In genomic region chr17:75849304-75849695, GRCh38 we compare ENCODE assay signal across 14 cellular contexts. TPM values are rescaled to one million over a fixed set of nuclear protein-coding genes. Genes with fewer than 3 reads are reported as not detected.
A peak's percentile ranks its signal among the peaks of the same experiment; 100 is the strongest.
DNase-seq lines count a peak whose midpoint lies in the region; ATAC-seq and TF ChIP-seq lines count a peak whose summit lies in the region.
"Had no signal": no experiment of that assay in that cellular context is flagged by ENCODE, and none has a peak within 500 bp of the region (broad histone marks: within the 10 kb centered on the region; RNA-seq: fewer than 3 reads in every experiment).

No MANE protein-coding gene starts in this region.

- no peaks in the 10 kb centered on the region for H3K27me3 Mint-ChIP-seq in WTC11 (ENCODE audit: low read depth)
- H3K27me3 Mint-ChIP-seq in dendritic cell treated with granulocyte-macrophage colony-stimulating factor and Interleukin-4, amounts not matched to agents 40 ng/mL and 50 ng/mL, for 4 days, result no peaks in the 10 kb centered on the region
- H3K27me3 Mint-ChIP-seq: IgD-negative memory B cell had no signal

- H3K36me3 Mint-ChIP-seq in WTC11, result peaks cover 32% of the 10 kb centered on the region
- peaks cover 92% of the 10 kb centered on the region for H3K36me3 Mint-ChIP-seq in dendritic cell treated with granulocyte-macrophage colony-stimulating factor and Interleukin-4, amounts not matched to agents 40 ng/mL and 50 ng/mL, for 4 days (ENCODE audit: low read depth)

- intact Hi-C loops in dendritic cell treated with granulocyte-macrophage colony-stimulating factor and Interleukin-4, amounts not matched to agents 40 ng/mL and 50 ng/mL, for 4 days (cut with micrococcal nuclease), result no loop called here

- CTCF ChIA-PET in WTC11 (lab: Charles Lee), result interaction anchor here (0.6 to 8.8 kb wide), 5 partner anchors 12 to 66 kb away, joined by 3 to 180 read pairs (median 7); no protein-coding TSS in a partner anchor

- peak overlapping the region; percentile 64; the same call in 1 of the 2 replicates for H3K27ac Mint-ChIP-seq in WTC11
- peak overlapping the region; percentile 90 for H3K27ac Mint-ChIP-seq in dendritic cell treated with granulocyte-macrophage colony-stimulating factor and Interleukin-4, amounts not matched to agents 40 ng/mL and 50 ng/mL, for 4 days
- H3K27ac Mint-ChIP-seq: stimulated activated effector memory CD8-positive, alpha-beta T cell treated with anti-CD3 and anti-CD28 coated beads, Interleukin-12 subunit alpha, Interleukin-12 subunit beta, amount 100 ng/mL, for 72 hours had no signal

- H3K4me3 Mint-ChIP-seq in WTC11, result no peak overlapping the region
- H3K4me3 Mint-ChIP-seq in dendritic cell treated with granulocyte-macrophage colony-stimulating factor and Interleukin-4, amounts not matched to agents 40 ng/mL and 50 ng/mL, for 4 days, result no peak overlapping the region
- H3K4me3 Mint-ChIP-seq: stimulated activated effector memory CD8-positive, alpha-beta T cell treated with anti-CD3 and anti-CD28 coated beads, Interleukin-12 subunit alpha, Interleukin-12 subunit beta, amount 100 ng/mL, for 72 hours had no signal

- H3K27ac ChIP-seq in muscle layer of duodenum (ENCODE audit: low read length) (peak overlapping the region; percentile 31), temporal lobe (ENCODE audit: low read depth, low read length) (peak overlapping the region; percentile 59)

- peaks cover 21% of the 10 kb centered on the region for H3K4me1 Mint-ChIP-seq in WTC11
- peaks cover 67% of the 10 kb centered on the region for H3K4me1 Mint-ChIP-seq in dendritic cell treated with granulocyte-macrophage colony-stimulating factor and Interleukin-4, amounts not matched to agents 40 ng/mL and 50 ng/mL, for 4 days (ENCODE audit: low read depth)

- H3K4me1 ChIP-seq in muscle layer of duodenum (ENCODE audit: control insufficient read depth in 1 of 2, insufficient read depth in 2 of 2, low read length in 2 of 2), result peaks cover 13 to 62% of the 10 kb centered on the region in 2 donors

- no peaks in the 10 kb centered on the region for H3K9me3 Mint-ChIP-seq in WTC11
- H3K9me3 Mint-ChIP-seq in dendritic cell treated with granulocyte-macrophage colony-stimulating factor and Interleukin-4, amounts not matched to agents 40 ng/mL and 50 ng/mL, for 4 days, result no peaks in the 10 kb centered on the region
- H3K9me3 Mint-ChIP-seq: IgD-negative memory B cell; stimulated activated effector memory CD8-positive, alpha-beta T cell treated with anti-CD3 and anti-CD28 coated beads, Interleukin-12 subunit alpha, Interleukin-12 subunit beta, amount 100 ng/mL, for 72 hours had no signal

- no peak for ATAC-seq in WTC11

- no peak for DNase-seq in WTC11 (ENCODE audit: low spot score)
- DNase-seq in NCI-H82 treated with DMSO at 0.1 percent for 48 hours (lab: John Stamatoyannopoulos, UW; ENCODE audit: unreplicated experiment), result no peak
- DNase-seq in NCI-H82 (lab: John Stamatoyannopoulos, UW), result no peak
- no peak for DNase-seq in NCI-H2107 treated with DMSO at 0.1 percent for 48 hours (lab: John Stamatoyannopoulos, UW; ENCODE audit: unreplicated experiment)
- DNase-seq: activated CD4-positive, CD25-positive, alpha-beta regulatory T cell; activated gamma-delta T cell; NCI-H1092 treated with DMSO at 0.1 percent for 48 hours; RPMI8226; T-helper 1 cell had no signal

- H3K36me3 ChIP-seq in muscle layer of duodenum (ENCODE audit: control insufficient read depth in 1 of 2, insufficient read depth in 2 of 2, low read length in 2 of 2), result peaks cover 33 to 58% of the 10 kb centered on the region in 2 donors

- no peak for TF ChIP-seq CTCF in WTC11 (IDR thresholded peaks at IDR 0.05)

- H3K9me3 ChIP-seq in muscle layer of duodenum (ENCODE audit: control insufficient read depth in 1 of 2, low read length in 2 of 2), result no peaks in the 10 kb centered on the region

- POLR2A ChIA-PET in WTC11 (lab: Charles Lee), result interaction anchor here (0.6 kb wide), 1 partner anchor 1395 kb away, joined by 4 read pairs; no protein-coding TSS in a partner anchor

- no peaks in the 10 kb centered on the region for H3K27me3 ChIP-seq in muscle layer of duodenum (ENCODE audit: low read depth, low read length)

- H3K4me3 ChIP-seq in muscle layer of duodenum (ENCODE audit: low read depth in 1 of 2, low read length in 2 of 2), result no peak overlapping the region

TF ChIP-seq in WTC11, 78 proteins besides CTCF, POLR2A, EP300 and RAD21:
- TF ChIP-seq ZNF671 (CRISPR knock-in tag; IDR thresholded peaks at IDR 0.05), result no peak
- TF ChIP-seq TCF7 (CRISPR knock-in tag; IDR thresholded peaks at IDR 0.05; ENCODE audit: low read depth), result no peak
- no peak for TF ChIP-seq MXD4 (CRISPR knock-in tag; IDR thresholded peaks at IDR 0.05; ENCODE audit: borderline replicate concordance)
- TF ChIP-seq, protein P1, sequence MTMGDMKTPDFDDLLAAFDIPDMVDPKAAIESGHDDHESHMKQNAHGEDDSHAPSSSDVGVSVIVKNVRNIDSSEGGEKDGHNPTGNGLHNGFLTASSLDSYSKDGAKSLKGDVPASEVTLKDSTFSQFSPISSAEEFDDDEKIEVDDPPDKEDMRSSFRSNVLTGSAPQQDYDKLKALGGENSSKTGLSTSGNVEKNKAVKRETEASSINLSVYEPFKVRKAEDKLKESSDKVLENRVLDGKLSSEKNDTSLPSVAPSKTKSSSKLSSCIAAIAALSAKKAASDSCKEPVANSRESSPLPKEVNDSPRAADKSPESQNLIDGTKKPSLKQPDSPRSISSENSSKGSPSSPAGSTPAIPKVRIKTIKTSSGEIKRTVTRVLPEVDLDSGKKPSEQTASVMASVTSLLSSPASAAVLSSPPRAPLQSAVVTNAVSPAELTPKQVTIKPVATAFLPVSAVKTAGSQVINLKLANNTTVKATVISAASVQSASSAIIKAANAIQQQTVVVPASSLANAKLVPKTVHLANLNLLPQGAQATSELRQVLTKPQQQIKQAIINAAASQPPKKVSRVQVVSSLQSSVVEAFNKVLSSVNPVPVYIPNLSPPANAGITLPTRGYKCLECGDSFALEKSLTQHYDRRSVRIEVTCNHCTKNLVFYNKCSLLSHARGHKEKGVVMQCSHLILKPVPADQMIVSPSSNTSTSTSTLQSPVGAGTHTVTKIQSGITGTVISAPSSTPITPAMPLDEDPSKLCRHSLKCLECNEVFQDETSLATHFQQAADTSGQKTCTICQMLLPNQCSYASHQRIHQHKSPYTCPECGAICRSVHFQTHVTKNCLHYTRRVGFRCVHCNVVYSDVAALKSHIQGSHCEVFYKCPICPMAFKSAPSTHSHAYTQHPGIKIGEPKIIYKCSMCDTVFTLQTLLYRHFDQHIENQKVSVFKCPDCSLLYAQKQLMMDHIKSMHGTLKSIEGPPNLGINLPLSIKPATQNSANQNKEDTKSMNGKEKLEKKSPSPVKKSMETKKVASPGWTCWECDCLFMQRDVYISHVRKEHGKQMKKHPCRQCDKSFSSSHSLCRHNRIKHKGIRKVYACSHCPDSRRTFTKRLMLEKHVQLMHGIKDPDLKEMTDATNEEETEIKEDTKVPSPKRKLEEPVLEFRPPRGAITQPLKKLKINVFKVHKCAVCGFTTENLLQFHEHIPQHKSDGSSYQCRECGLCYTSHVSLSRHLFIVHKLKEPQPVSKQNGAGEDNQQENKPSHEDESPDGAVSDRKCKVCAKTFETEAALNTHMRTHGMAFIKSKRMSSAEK (CRISPR knock-in tag; IDR thresholded peaks at IDR 0.05; ENCODE audit: borderline replicate concordance), result no peak
- TF ChIP-seq SP1 (CRISPR knock-in tag; conservative IDR thresholded peaks at IDR 0.05), result no peak
- TF ChIP-seq STAT6 (CRISPR knock-in tag; conservative IDR thresholded peaks at IDR 0.05; ENCODE audit: low read depth), result no peak
- no peak for TF ChIP-seq USF2 (CRISPR knock-in tag; IDR thresholded peaks at IDR 0.05)
TF ChIP-seq in WTC11: peak in this region for 0.

RNA-seq across cellular contexts. Expression of gene UNC13D, which starts 5.1 kb away (rescaled TPM):
- total RNA-seq in WTC11 (2021) (12.1 to 13.8 TPM (median 13.1 TPM) in 3 replicates), temporal lobe (1.2 TPM)

RNA-seq across cellular contexts. Expression of gene WBP2, which starts 5.8 kb away (rescaled TPM):
- total RNA-seq in WTC11 (2021), result 64.3 to 69.4 TPM (median 68.8 TPM) in 3 replicates
- 38.1 TPM for total RNA-seq in temporal lobe

RNA-seq across cellular contexts. Expression of gene TRIM47, which starts 29.1 kb away (rescaled TPM):
- total RNA-seq in WTC11 (2021), result 4.4 to 10.0 TPM (median 6.8 TPM) in 3 replicates
- 11.1 TPM for total RNA-seq in temporal lobe

RNA-seq across cellular contexts. Expression of gene TRIM65, which starts 47.5 kb away (rescaled TPM):
- 51.3 to 56.4 TPM (median 51.4 TPM) in 3 replicates for total RNA-seq in WTC11 (2021)
- 6.1 TPM for total RNA-seq in temporal lobe

RNA-seq across cellular contexts. Expression of gene MRPL38, which starts 55.4 kb away (rescaled TPM):
- total RNA-seq in WTC11 (2021), result 107 to 146 TPM (median 116 TPM) in 3 replicates
- 23.1 TPM for total RNA-seq in temporal lobe
